15 cellular contexts compared by ENCODE assay signal in genomic region chr3:197244751-197245150, GRCh38. TPM values are rescaled to one million over a fixed set of nuclear protein-coding genes. Genes with fewer than 3 reads are reported as not detected.
DNase-seq lines count a peak whose midpoint lies in the region; ATAC-seq and TF ChIP-seq lines count a peak whose summit lies in the region.
"Had no signal": no experiment of that assay in that cellular context is flagged by ENCODE, and none has a peak within 500 bp of the region (broad histone marks: within the 10 kb centered on the region; RNA-seq: fewer than 3 reads in every experiment).

No MANE protein-coding gene starts in this region.

- peaks cover 48% of the 10 kb centered on the region for H3K36me3 Mint-ChIP-seq in chondrocyte (ENCODE audit: low read depth)
- H3K36me3 Mint-ChIP-seq in stimulated activated naive B cell treated with anti-CD40 and anti-IgM and Interleukin-4, amounts not matched to agents 10 μg/mL and 1 μg/mL and 100 μg/mL, for 72 hours, result peaks cover 63 to 89% of the 10 kb centered on the region in 2 donors

- H3K36me3 ChIP-seq in HEK293 (ENCODE audit: control insufficient read depth in 2 of 2, insufficient read depth in 1 of 2, low read length in 2 of 2), result peaks cover 0 to 23% of the 10 kb centered on the region in 2 experiments; a peak in 1 of 3 replicates

- no peak overlapping the region for H3K27ac ChIP-seq in HEK293 (ENCODE audit: extremely low read depth, low read depth, low read length)
- H3K27ac ChIP-seq: BLaER1 treated with 17β-estradiol and CSF1 and Interleukin-3, amounts not matched to agents 10 nM and 100 nM; GM23248 had no signal

- no peaks in the 10 kb centered on the region for H3K9me3 ChIP-seq in HEK293 (ENCODE audit: control insufficient read depth, insufficient read depth, low read depth, low read length)

- DNase-seq in chondrocyte (ENCODE audit: low spot score) (no peak), iris pigment epithelial cell (ENCODE audit: low read depth) (peak; percentile 50), COR-L47 (lab: John Stamatoyannopoulos, UW) (no peak), dermis blood vessel endothelial cell (no peak), ureter (ENCODE audit: low spot score) (no peak)
- DNase-seq in stimulated activated naive B cell treated with anti-CD40 and anti-IgM and Interleukin-4, amounts not matched to agents 10 μg/mL and 1 μg/mL and 100 μg/mL, for 72 hours, result no peak
- DNase-seq: ACHN; Calu3; CD4-positive, CD25-positive, alpha-beta regulatory T cell; DMS 273 treated with DMSO at 0.1 percent for 48 hours; GM23248; H9; HFFc6 had no signal

- peaks cover 48% of the 10 kb centered on the region for H3K9me3 Mint-ChIP-seq in chondrocyte (ENCODE audit: low read depth)
- H3K9me3 Mint-ChIP-seq in stimulated activated naive B cell treated with anti-CD40 and anti-IgM and Interleukin-4, amounts not matched to agents 10 μg/mL and 1 μg/mL and 100 μg/mL, for 72 hours, result peaks cover 32 to 38% of the 10 kb centered on the region in 2 donors

- H3K27ac Mint-ChIP-seq in chondrocyte (ENCODE audit: unreplicated experiment), result peak overlapping the region; percentile 3
- H3K27ac Mint-ChIP-seq in stimulated activated naive B cell treated with anti-CD40 and anti-IgM and Interleukin-4, amounts not matched to agents 10 μg/mL and 1 μg/mL and 100 μg/mL, for 72 hours, result peak overlapping the region; percentile 20
- H3K27ac Mint-ChIP-seq: CD4-positive, CD25-positive, alpha-beta regulatory T cell; H9; HFFc6 had no signal

- H3K4me3 ChIP-seq in HEK293 (ENCODE audit: low read depth, low read length), result no peak overlapping the region
- H3K4me3 ChIP-seq: GM23248 had no signal

- no peak for TF ChIP-seq CTCF in HEK293 (tag by site-specific recombination; IDR thresholded peaks at IDR 0.05)
- no peak for TF ChIP-seq CTCF in chondrocyte (IDR thresholded peaks at IDR 0.05)

- peaks cover 39% of the 10 kb centered on the region for H3K4me1 Mint-ChIP-seq in chondrocyte (ENCODE audit: low read depth)
- H3K4me1 Mint-ChIP-seq in stimulated activated naive B cell treated with anti-CD40 and anti-IgM and Interleukin-4, amounts not matched to agents 10 μg/mL and 1 μg/mL and 100 μg/mL, for 72 hours, result peaks cover 7 to 8% of the 10 kb centered on the region in 2 donors

- no peak overlapping the region for H3K4me3 Mint-ChIP-seq in chondrocyte (ENCODE audit: unreplicated experiment)
- H3K4me3 Mint-ChIP-seq in stimulated activated naive B cell treated with anti-CD40 and anti-IgM and Interleukin-4, amounts not matched to agents 10 μg/mL and 1 μg/mL and 100 μg/mL, for 72 hours, result no peak overlapping the region
- H3K4me3 Mint-ChIP-seq: CD4-positive, CD25-positive, alpha-beta regulatory T cell; H9; HFFc6 had no signal

- no peaks in the 10 kb centered on the region for H3K4me1 ChIP-seq in HEK293 (ENCODE audit: control insufficient read depth, insufficient read depth, low read length)

- no peak for ATAC-seq in stimulated activated naive B cell treated with anti-CD40 and anti-IgM and Interleukin-4, amounts not matched to agents 10 μg/mL and 1 μg/mL and 100 μg/mL, for 72 hours (replicated peaks)

- CTCF ChIA-PET in HEK293 (lab: Yijun Ruan, JAX), result no interaction called here

- POLR2A ChIA-PET in HEK293 (lab: Yijun Ruan, JAX), result no interaction called here

- H3K27me3 Mint-ChIP-seq in chondrocyte (ENCODE audit: low read depth), result no peaks in the 10 kb centered on the region
- H3K27me3 Mint-ChIP-seq in stimulated activated naive B cell treated with anti-CD40 and anti-IgM and Interleukin-4, amounts not matched to agents 10 μg/mL and 1 μg/mL and 100 μg/mL, for 72 hours, result no peaks in the 10 kb centered on the region
- H3K27me3 Mint-ChIP-seq: CD4-positive, CD25-positive, alpha-beta regulatory T cell had no signal

TF ChIP-seq in HEK293, 187 proteins besides CTCF, POLR2A, EP300 and RAD21:
- TF ChIP-seq PRDM1 (tag by site-specific recombination; IDR thresholded peaks at IDR 0.05) (peak; percentile 16; the same call in 1 of the 2 replicates), ZNF214 (tag by site-specific recombination; IDR thresholded peaks at IDR 0.05; ENCODE audit: borderline replicate concordance) (no peak), ZNF623 (tag by site-specific recombination; IDR thresholded peaks at IDR 0.05) (no peak), ZNF580 (tag by site-specific recombination; IDR thresholded peaks at IDR 0.05) (no peak)

RNA-seq across cellular contexts. Expression of gene DLG1, which starts 53.7 kb away (rescaled TPM):
- total RNA-seq in chondrocyte (117 to 166 TPM (median 157 TPM) in 3 replicates), dermis blood vessel endothelial cell (82.2 and 85.4 TPM in 2 replicates), ureter (148 TPM)
